8 cellular contexts compared by ENCODE assay signal in the genomic region with DNA sequence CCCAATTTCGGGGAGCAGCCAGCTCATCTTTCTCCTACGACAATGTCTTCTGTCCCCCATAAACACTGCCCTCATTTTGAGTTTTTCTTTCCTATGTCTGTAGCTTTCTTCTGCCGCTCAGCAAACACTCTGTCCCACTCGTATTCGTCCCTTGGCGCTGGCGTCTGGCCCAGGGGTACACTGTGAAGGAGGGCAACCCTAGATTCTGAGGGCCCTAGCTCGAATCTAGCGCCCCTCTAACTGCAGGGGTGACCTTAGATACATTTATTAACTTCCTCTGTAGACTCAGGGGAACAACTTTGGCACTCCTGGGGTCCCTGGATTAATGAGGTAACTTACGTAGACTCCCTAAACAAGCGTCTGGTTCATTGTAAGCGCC. TPM values are rescaled to one million over a fixed set of nuclear protein-coding genes. Genes with fewer than 3 reads are reported as not detected.
DNase-seq lines count a peak whose midpoint lies in the region; FAIRE-seq and TF ChIP-seq lines count a peak whose summit lies in the region.

No MANE protein-coding gene starts in this region.

- intact Hi-C loops in activated T-helper 2 cell treated with anti-CD3 and anti-CD28 coated beads, Interferon-gamma antibody, Interleukin-2, Interleukin-4, amounts not matched to agents 10 μg/mL and 5 μg/mL and 100 μg/mL, durations not matched to agents 14 hours and 24 hours and 36 hours (cut with micrococcal nuclease) = loop anchor here (2.0 kb wide), 2 partner anchors 27 to 41 kb away; no protein-coding TSS in a partner anchor

- H3K27me3 ChIP-seq in keratinocyte (ENCODE audit: control insufficient read depth, extremely low read depth, insufficient read depth, low read length) (no peaks in the 10 kb centered on the region), stomach smooth muscle (ENCODE audit: control insufficient read depth in 1 of 2, insufficient read depth in 2 of 2, low read length in 2 of 2) (no peaks in the 10 kb centered on the region)

- H3K36me3 ChIP-seq in keratinocyte (ENCODE audit: control insufficient read depth in 2 of 2, extremely low read depth in 1 of 2, insufficient read depth in 2 of 2, low read length in 2 of 2) = no peaks in the 10 kb centered on the region
- no peaks in the 10 kb centered on the region for H3K36me3 ChIP-seq in stomach smooth muscle (ENCODE audit: control insufficient read depth in 2 of 2, insufficient read depth in 2 of 2, low read length in 2 of 2)

- no peaks in the 10 kb centered on the region for H3K9me3 ChIP-seq in keratinocyte (ENCODE audit: control insufficient read depth, low read depth, low read length)
- H3K9me3 ChIP-seq in stomach smooth muscle (ENCODE audit: control insufficient read depth in 2 of 2, low read length in 2 of 2) = no peaks in the 10 kb centered on the region

- peak overlapping the region; percentile 79 to 99 (median 93) for H3K4me3 ChIP-seq in keratinocyte (ENCODE audit: control insufficient read depth in 2 of 3, extremely low read depth in 1 of 3, insufficient read depth in 2 of 3, low read depth in 1 of 3, low read length in 3 of 3)
- H3K4me3 ChIP-seq in stomach smooth muscle (ENCODE audit: low read length in 2 of 2) = peak overlapping the region; percentile 83 to 86

- peaks cover 15% of the 10 kb centered on the region for H3K27me3 Mint-ChIP-seq in T-helper 1 cell treated with Interleukin-12 subunit alpha and Interleukin-12 subunit beta and Interleukin-4 antibody, amounts not matched to agents 30 μg/mL and 1 μg/mL, for 36 hours (ENCODE audit: low read depth)
- peaks cover 13% of the 10 kb centered on the region for H3K27me3 Mint-ChIP-seq in activated T-helper 2 cell treated with anti-CD3 and anti-CD28 coated beads, Interferon-gamma antibody, Interleukin-2, Interleukin-4, amounts not matched to agents 10 μg/mL and 5 μg/mL and 100 μg/mL, durations not matched to agents 14 hours and 24 hours and 36 hours (ENCODE audit: low read depth)

- DNase-seq in T-helper 1 cell (no peak), keratinocyte (ENCODE audit: low read depth, low spot score) (no peak), cerebellum (ENCODE audit: low spot score) (no peak), GM19240 (ENCODE audit: insufficient read length, low spot score) (no peak), GM19238 (ENCODE audit: insufficient read length, low spot score) (no peak)
- no peak for DNase-seq in activated T-helper 2 cell treated with anti-CD3 and anti-CD28 coated beads, Interferon-gamma antibody, Interleukin-2, Interleukin-4, amounts not matched to agents 10 μg/mL and 5 μg/mL and 100 μg/mL, durations not matched to agents 14 hours and 24 hours and 36 hours (ENCODE audit: low spot score)

- peak overlapping the region; percentile 92 for H3K27ac ChIP-seq in keratinocyte (ENCODE audit: control insufficient read depth, insufficient read depth, low read length)
- peak overlapping the region; percentile 92 for H3K27ac ChIP-seq in stomach smooth muscle (ENCODE audit: low read length)

- no peaks in the 10 kb centered on the region for H3K36me3 Mint-ChIP-seq in T-helper 1 cell treated with Interleukin-12 subunit alpha and Interleukin-12 subunit beta and Interleukin-4 antibody, amounts not matched to agents 30 μg/mL and 1 μg/mL, for 36 hours (ENCODE audit: low read depth)
- H3K36me3 Mint-ChIP-seq in activated T-helper 2 cell treated with anti-CD3 and anti-CD28 coated beads, Interferon-gamma antibody, Interleukin-2, Interleukin-4, amounts not matched to agents 10 μg/mL and 5 μg/mL and 100 μg/mL, durations not matched to agents 14 hours and 24 hours and 36 hours (ENCODE audit: low read depth) = no peaks in the 10 kb centered on the region

- no peaks in the 10 kb centered on the region for H3K9me1 ChIP-seq in keratinocyte (ENCODE audit: control insufficient read depth, extremely low read depth, insufficient read depth, low read length)

- peaks cover 33% of the 10 kb centered on the region for H3K4me1 Mint-ChIP-seq in T-helper 1 cell treated with Interleukin-12 subunit alpha and Interleukin-12 subunit beta and Interleukin-4 antibody, amounts not matched to agents 30 μg/mL and 1 μg/mL, for 36 hours (ENCODE audit: low read depth)
- peaks cover 37% of the 10 kb centered on the region for H3K4me1 Mint-ChIP-seq in activated T-helper 2 cell treated with anti-CD3 and anti-CD28 coated beads, Interferon-gamma antibody, Interleukin-2, Interleukin-4, amounts not matched to agents 10 μg/mL and 5 μg/mL and 100 μg/mL, durations not matched to agents 14 hours and 24 hours and 36 hours (ENCODE audit: low read depth)

- peaks cover 23% of the 10 kb centered on the region for H3K4me1 ChIP-seq in keratinocyte (ENCODE audit: control insufficient read depth, extremely low read depth, insufficient read depth, low read length)
- H3K4me1 ChIP-seq in stomach smooth muscle (ENCODE audit: control insufficient read depth, insufficient read depth, low read length) = peaks cover 6% of the 10 kb centered on the region

- dilution Hi-C loops in keratinocyte (cut with MboI; ENCODE audit: extremely low pct_ligation_motif_present, low sequenced_read_pairs) = no loop called here

- FAIRE-seq in keratinocyte (lab: Jason Lieb, UNC) = no peak

- TF ChIP-seq CTCF in keratinocyte (optimal IDR thresholded peaks at IDR 0.05 in 1 of 3, IDR thresholded peaks at IDR 0.05 in 1 of 3, conservative IDR thresholded peaks at IDR 0.05 in 1 of 3; ENCODE audit: extremely low read depth in 1 of 3, insufficient read depth in 2 of 3, low read length in 3 of 3) = no peak

- peaks cover 4% of the 10 kb centered on the region for H4K20me1 ChIP-seq in keratinocyte (ENCODE audit: control insufficient read depth, extremely low read depth, insufficient read depth, low read length)

- H2AFZ ChIP-seq in keratinocyte (ENCODE audit: control insufficient read depth, low read length) = peak overlapping the region; percentile 92

- H3K9me3 Mint-ChIP-seq in T-helper 1 cell treated with Interleukin-12 subunit alpha and Interleukin-12 subunit beta and Interleukin-4 antibody, amounts not matched to agents 30 μg/mL and 1 μg/mL, for 36 hours = no peaks in the 10 kb centered on the region
- no peaks in the 10 kb centered on the region for H3K9me3 Mint-ChIP-seq in activated T-helper 2 cell treated with anti-CD3 and anti-CD28 coated beads, Interferon-gamma antibody, Interleukin-2, Interleukin-4, amounts not matched to agents 10 μg/mL and 5 μg/mL and 100 μg/mL, durations not matched to agents 14 hours and 24 hours and 36 hours

- H3K4me3 Mint-ChIP-seq in T-helper 1 cell treated with Interleukin-12 subunit alpha and Interleukin-12 subunit beta and Interleukin-4 antibody, amounts not matched to agents 30 μg/mL and 1 μg/mL, for 36 hours = peak overlapping the region; percentile 92
- H3K4me3 Mint-ChIP-seq in activated T-helper 2 cell treated with anti-CD3 and anti-CD28 coated beads, Interferon-gamma antibody, Interleukin-2, Interleukin-4, amounts not matched to agents 10 μg/mL and 5 μg/mL and 100 μg/mL, durations not matched to agents 14 hours and 24 hours and 36 hours (ENCODE audit: low read depth) = peak overlapping the region; percentile 91

- H3K9ac ChIP-seq in keratinocyte (ENCODE audit: control insufficient read depth, extremely low read depth, insufficient read depth, low read length) (peak overlapping the region; percentile 93), stomach smooth muscle (ENCODE audit: low read length in 2 of 2) (peak overlapping the region; percentile 76 to 88)

- peak overlapping the region; percentile 11 for H3K27ac Mint-ChIP-seq in T-helper 1 cell treated with Interleukin-12 subunit alpha and Interleukin-12 subunit beta and Interleukin-4 antibody, amounts not matched to agents 30 μg/mL and 1 μg/mL, for 36 hours
- H3K27ac Mint-ChIP-seq in activated T-helper 2 cell treated with anti-CD3 and anti-CD28 coated beads, Interferon-gamma antibody, Interleukin-2, Interleukin-4, amounts not matched to agents 10 μg/mL and 5 μg/mL and 100 μg/mL, durations not matched to agents 14 hours and 24 hours and 36 hours = no peak overlapping the region

- H3K79me2 ChIP-seq in keratinocyte (ENCODE audit: control insufficient read depth, insufficient read depth, low read length) = peaks cover 40% of the 10 kb centered on the region

- peak overlapping the region; percentile 97 for H3K4me2 ChIP-seq in keratinocyte (ENCODE audit: control insufficient read depth, extremely low read depth, insufficient read depth, low read depth, low read length)

RNA-seq across cellular contexts. Expression of a gene that starts 0.7 kb away (rescaled TPM):
- total RNA-seq in activated T-helper 2 cell treated with anti-CD3 and anti-CD28 coated beads, Interferon-gamma antibody, Interleukin-2, Interleukin-4, amounts not matched to agents 10 μg/mL and 5 μg/mL and 100 μg/mL, durations not matched to agents 14 hours and 24 hours and 36 hours = 16.9 and 17.8 TPM in 2 replicates
- 9.6 to 16.2 TPM (median 11.1 TPM) in 3 replicates for polyA plus RNA-seq in keratinocyte
- 15.5 TPM for polyA plus RNA-seq in keratinocyte (2011; ENCODE audit: low read depth)
- polyA plus RNA-seq in keratinocyte (2011; cell fraction: cytosol; rRNA removed) = 8.0 and 11.4 TPM in 2 replicates
- polyA plus RNA-seq in keratinocyte (2011; cell fraction: nucleus; rRNA removed) = 13.5 and 16.0 TPM in 2 replicates
- 8.5 and 8.9 TPM in 2 replicates for polyA plus RNA-seq in keratinocyte (2012; ENCODE audit: low replicate concordance)
- polyA minus RNA-seq in keratinocyte = 9.3 to 24.7 TPM (median 12.1 TPM) in 3 replicates
- polyA minus RNA-seq in keratinocyte (2011; cell fraction: cytosol; rRNA and poly(A)+ RNA removed) = 9.8 TPM
- polyA minus RNA-seq in keratinocyte (2011; cell fraction: nucleus; rRNA and poly(A)+ RNA removed) = 19.8 and 36.8 TPM in 2 replicates
- 25.3 TPM for total RNA-seq in cerebellum
